In genomic region chr7:15326044-15326644, GRCh38 we compare ENCODE assay signal across 8 cellular contexts.
DNase-seq lines count a peak whose midpoint lies in the region; ATAC-seq and TF ChIP-seq lines count a peak whose summit lies in the region.

No MANE protein-coding gene starts in this region.

- no peaks in the 10 kb centered on the region for H3K9me3 ChIP-seq in effector memory CD4-positive, alpha-beta T cell (ENCODE audit: control insufficient read depth, low read length)

- peak; percentile 68 for TF ChIP-seq CTCF in progenitor cell of endocrine pancreas (IDR thresholded peaks at IDR 0.05; ENCODE audit: unreplicated experiment)

- no peak overlapping the region for H3K4me3 ChIP-seq in effector memory CD4-positive, alpha-beta T cell (ENCODE audit: insufficient read depth, low read depth, low read length, poor library complexity, severe bottlenecking)

- no peaks in the 10 kb centered on the region for H3K27me3 ChIP-seq in effector memory CD4-positive, alpha-beta T cell (replicated peaks; ENCODE audit: control insufficient read depth, insufficient read depth, low read length, poor library complexity, severe bottlenecking)

- no peaks in the 10 kb centered on the region for H3K4me1 Mint-ChIP-seq in progenitor cell of endocrine pancreas (ENCODE audit: low read depth)
- H3K4me1 Mint-ChIP-seq in activated T-cell treated with anti-CD3 and anti-CD28 coated beads, Interleukin-2, amount 50 U/mL, for 4 hours (ENCODE audit: low read depth), result no peaks in the 10 kb centered on the region

- no peak overlapping the region for H3K4me3 Mint-ChIP-seq in progenitor cell of endocrine pancreas (ENCODE audit: low read depth)
- no peak overlapping the region for H3K4me3 Mint-ChIP-seq in activated T-cell treated with anti-CD3 and anti-CD28 coated beads, Interleukin-2, amount 50 U/mL, for 4 hours

- no peak for ATAC-seq in activated T-cell treated with anti-CD3 and anti-CD28 coated beads, Interleukin-2, amount 50 U/mL, for 4 hours

- no peaks in the 10 kb centered on the region for H3K9me3 Mint-ChIP-seq in progenitor cell of endocrine pancreas (ENCODE audit: low read depth)
- H3K9me3 Mint-ChIP-seq in activated T-cell treated with anti-CD3 and anti-CD28 coated beads, Interleukin-2, amount 50 U/mL, for 4 hours, result peaks cover 9% of the 10 kb centered on the region

- H3K4me1 ChIP-seq in effector memory CD4-positive, alpha-beta T cell (ENCODE audit: control insufficient read depth, insufficient read depth, low read length, poor library complexity, severe bottlenecking), result no peaks in the 10 kb centered on the region

- H3K36me3 Mint-ChIP-seq in progenitor cell of endocrine pancreas (ENCODE audit: insufficient read depth), result no peaks in the 10 kb centered on the region
- no peaks in the 10 kb centered on the region for H3K36me3 Mint-ChIP-seq in activated T-cell treated with anti-CD3 and anti-CD28 coated beads, Interleukin-2, amount 50 U/mL, for 4 hours (ENCODE audit: insufficient read depth)

- H3K27me3 Mint-ChIP-seq in progenitor cell of endocrine pancreas, result no peaks in the 10 kb centered on the region
- H3K27me3 Mint-ChIP-seq in activated T-cell treated with anti-CD3 and anti-CD28 coated beads, Interleukin-2, amount 50 U/mL, for 4 hours (ENCODE audit: low read depth), result no peaks in the 10 kb centered on the region

- H3K36me3 ChIP-seq in effector memory CD4-positive, alpha-beta T cell (ENCODE audit: control insufficient read depth, insufficient read depth, low read length), result no peaks in the 10 kb centered on the region

- H3K27ac Mint-ChIP-seq in progenitor cell of endocrine pancreas, result no peak overlapping the region

- H3K27ac ChIP-seq in effector memory CD4-positive, alpha-beta T cell (ENCODE audit: insufficient read depth, low read length, poor library complexity, severe bottlenecking), result no peak overlapping the region

- DNase-seq in SIG-M5 treated with dmso at 0.1 percent for 504 hours (lab: John Stamatoyannopoulos, UW; ENCODE audit: unreplicated experiment) (peak; percentile 24), SIG-M5 (lab: John Stamatoyannopoulos, UW) (no peak), NCI-H2171 (lab: John Stamatoyannopoulos, UW) (peak; percentile 10), dermis blood vessel endothelial cell (peak; percentile 77), progenitor cell of endocrine pancreas (ENCODE audit: low spot score, unreplicated experiment) (no peak), T-helper 2 cell (no peak)
- DNase-seq in activated T-cell treated with anti-CD3 and anti-CD28 coated beads, Interleukin-2, amount 50 U/mL, for 4 hours, result no peak
- DNase-seq in effector memory CD4-positive, alpha-beta T cell, result no peak

Comparison
In these comparisons a context has a peak if more than half of its experiments do, and no peak if none do; other contexts are left out.
1. DNase-seq: peak in SIG-M5 treated with dmso at 0.1 percent for 504 hours (single experiment), NCI-H2171 (single experiment) and dermis blood vessel endothelial cell (single experiment); none in SIG-M5 (single experiment), progenitor cell of endocrine pancreas (single experiment), T-helper 2 cell (0 of 5), activated T-cell treated with anti-CD3 and anti-CD28 coated beads, Interleukin-2, amount 50 U/mL, for 4 hours (single experiment) and effector memory CD4-positive, alpha-beta T cell (0 of 3).